8 cellular contexts compared by ENCODE assay signal in the genomic region with DNA sequence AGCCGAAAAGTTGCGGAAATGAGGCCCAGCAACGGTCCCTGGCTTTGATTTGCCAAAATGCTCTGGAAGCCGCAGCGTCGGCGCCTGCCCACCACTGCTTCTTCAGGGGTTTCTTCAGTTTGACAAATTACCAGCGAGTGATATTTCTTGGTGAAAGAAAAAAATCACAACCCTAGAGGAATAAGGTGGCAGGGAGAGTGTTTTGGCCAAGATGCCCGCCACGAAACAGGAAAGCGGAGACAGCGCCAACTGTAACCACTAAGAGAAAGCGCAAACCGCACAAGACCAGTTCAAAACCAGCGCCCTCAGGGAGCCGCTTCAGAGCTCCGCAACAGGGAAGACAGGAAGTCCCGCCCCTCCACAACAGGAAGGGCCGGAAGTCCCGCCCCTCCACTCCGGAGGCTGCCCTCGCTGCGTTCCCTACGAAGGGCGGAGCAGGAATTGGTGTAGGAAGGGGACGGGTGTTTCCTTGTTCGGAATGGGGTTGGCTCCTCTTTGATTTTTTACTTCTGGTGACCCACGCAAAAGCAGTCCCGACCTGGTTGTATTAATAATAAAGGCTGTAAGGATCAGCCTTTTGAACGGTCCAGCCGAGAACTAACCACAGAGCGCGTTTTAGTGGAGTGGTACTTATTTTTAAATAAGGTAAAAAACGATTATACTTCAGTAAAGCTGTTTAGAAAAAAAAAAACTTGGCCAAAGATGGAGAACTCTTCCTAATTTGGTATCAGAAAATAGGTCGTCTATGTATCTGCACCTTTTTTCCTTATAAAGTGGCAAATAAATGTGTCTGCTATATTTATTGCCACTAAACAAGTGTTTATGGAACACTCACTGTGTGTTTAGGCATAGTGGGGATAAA. TPM values are rescaled to one million over a fixed set of nuclear protein-coding genes. Genes with fewer than 3 reads are reported as not detected.
DNase-seq lines count a peak whose midpoint lies in the region; ATAC-seq, FAIRE-seq and TF ChIP-seq lines count a peak whose summit lies in the region.

A gene with protein sequence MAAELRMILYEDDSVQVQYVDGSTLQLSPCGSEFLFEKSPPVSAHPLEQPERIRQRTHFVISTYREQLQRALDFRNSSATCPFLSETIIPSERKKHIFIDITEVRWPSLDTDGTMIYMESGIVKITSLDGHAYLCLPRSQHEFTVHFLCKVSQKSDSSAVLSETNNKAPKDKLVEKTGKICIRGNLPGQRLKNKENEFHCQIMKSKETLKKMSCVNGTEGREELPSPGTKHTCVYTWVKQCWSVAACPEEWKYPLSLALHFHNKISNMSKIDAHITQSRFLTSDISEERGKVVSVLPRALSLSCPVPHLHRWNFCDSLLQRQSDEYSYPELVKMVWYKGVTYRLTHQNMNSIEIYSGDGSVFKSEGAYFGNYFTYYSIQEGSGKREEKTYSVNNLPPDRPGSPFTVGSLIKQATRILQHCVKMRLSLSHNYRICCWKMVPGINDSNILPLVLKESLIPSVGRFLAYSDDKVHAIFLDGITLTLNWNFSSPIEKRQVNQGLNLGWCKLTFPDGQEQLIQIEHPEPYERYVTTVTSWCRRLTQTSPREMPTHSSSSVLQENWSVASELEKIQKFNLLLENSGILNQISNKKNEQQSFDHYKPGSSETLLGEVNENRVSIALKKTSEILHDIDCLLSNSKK (minus strand): TSS at position 333 of the 862 bp plus-strand sequence. CDS start 5,809 bp downstream, outside the sequence.

- H3K36me3 ChIP-seq in pancreas = no peaks in the 10 kb centered on the region
- no peaks in the 10 kb centered on the region for H3K36me3 ChIP-seq in tibial artery

- H3K4me1 Mint-ChIP-seq in activated naive CD8-positive, alpha-beta T cell treated with anti-CD3 and anti-CD28 coated beads, Interleukin-2, amount 10 ng/mL, durations not matched to agents 7 days and 5 days = peaks cover 27% of the 10 kb centered on the region

- H3K27ac ChIP-seq in pancreas = peak within 1 kb of the TSS; percentile 41 to 89 (median 78)
- peak within 1 kb of the TSS; percentile 83 to 87 for H3K27ac ChIP-seq in tibial artery

- peak; percentile 81 for DNase-seq in GM12864 (ENCODE audit: low read depth)
- peak; percentile 95 for DNase-seq in NCI-H1105 treated with DMSO at 0.1 percent for 48 hours (lab: John Stamatoyannopoulos, UW)
- peak; percentile 92 for DNase-seq in SKM-1 treated with dmso at 0.1 percent for 144 hours (lab: John Stamatoyannopoulos, UW; ENCODE audit: unreplicated experiment)
- peak; percentile 92 for DNase-seq in activated naive CD8-positive, alpha-beta T cell treated with anti-CD3 and anti-CD28 coated beads, Interleukin-2, amount 10 ng/mL, durations not matched to agents 7 days and 5 days
- DNase-seq in Right ventricle myocardium superior = peak; percentile 97
- peak; percentile 92 to 97 (median 96) for DNase-seq in pancreas
- peak; percentile 98 for DNase-seq in tibial artery

- TF ChIP-seq CTCF in GM12864 (IDR thresholded peaks at IDR 0.05; ENCODE audit: low read depth, low read length, missing control alignments) = no peak
- TF ChIP-seq CTCF in pancreas (IDR thresholded peaks at IDR 0.05) = no peak
- peak in 1 of 2 experiments; percentile 7 for TF ChIP-seq CTCF in tibial artery (IDR thresholded peaks at IDR 0.05)

- intact Hi-C loops in Right ventricle myocardium superior (cut with DNase I) (no loop called here), pancreas (cut with DNase I) (no loop called here), tibial artery (cut with DNase I; ENCODE audit: low total_unique reads) (no loop called here)

- peak within 1 kb of the TSS; percentile 65 for H3K4me3 ChIP-seq in GM12864 (ENCODE audit: low read depth, low read length)
- H3K4me3 ChIP-seq in pancreas = peak within 1 kb of the TSS; percentile 35 to 68 (median 55)
- peak within 1 kb of the TSS; percentile 58 to 81 for H3K4me3 ChIP-seq in tibial artery

- peak within 1 kb of the TSS; percentile 86 for H3K4me3 Mint-ChIP-seq in activated naive CD8-positive, alpha-beta T cell treated with anti-CD3 and anti-CD28 coated beads, Interleukin-2, amount 10 ng/mL, durations not matched to agents 7 days and 5 days

- peaks cover 15% of the 10 kb centered on the region for H3K36me3 Mint-ChIP-seq in activated naive CD8-positive, alpha-beta T cell treated with anti-CD3 and anti-CD28 coated beads, Interleukin-2, amount 10 ng/mL, durations not matched to agents 7 days and 5 days

- no peaks in the 10 kb centered on the region for H3K27me3 Mint-ChIP-seq in activated naive CD8-positive, alpha-beta T cell treated with anti-CD3 and anti-CD28 coated beads, Interleukin-2, amount 10 ng/mL, durations not matched to agents 7 days and 5 days

- peaks cover 3% of the 10 kb centered on the region for H3K9me3 Mint-ChIP-seq in activated naive CD8-positive, alpha-beta T cell treated with anti-CD3 and anti-CD28 coated beads, Interleukin-2, amount 10 ng/mL, durations not matched to agents 7 days and 5 days

- no peaks in the 10 kb centered on the region for H3K27me3 ChIP-seq in pancreas
- no peaks in the 10 kb centered on the region for H3K27me3 ChIP-seq in tibial artery

- FAIRE-seq in pancreas (lab: Jason Lieb, UNC) = peak; percentile 39

- H3K9me3 ChIP-seq in pancreas (no peaks in the 10 kb centered on the region), tibial artery (no peaks in the 10 kb centered on the region)

- POLR2A ChIA-PET in activated naive CD8-positive, alpha-beta T cell treated with anti-CD3 and anti-CD28 coated beads, Interleukin-2, amount 10 ng/mL, durations not matched to agents 7 days and 5 days (lab: Charles Lee) = interaction anchor here (1.0 to 4.7 kb wide), 7 partner anchors 26 to 202 kb away, joined by 3 to 67 read pairs (median 4); a partner anchor contains a TSS

- peak; percentile 99 for ATAC-seq in HG02678 (IDR thresholded peaks at IDR 0.05; ENCODE audit: unreplicated experiment)
- ATAC-seq in activated naive CD8-positive, alpha-beta T cell treated with anti-CD3 and anti-CD28 coated beads, Interleukin-2, amount 10 ng/mL, durations not matched to agents 7 days and 5 days (ENCODE audit: low read depth) = peak; percentile 94
- ATAC-seq in Right ventricle myocardium superior (ENCODE audit: poor library complexity) = peak; percentile 100
- peak; percentile 100 for ATAC-seq in pancreas

- H3K27ac Mint-ChIP-seq in activated naive CD8-positive, alpha-beta T cell treated with anti-CD3 and anti-CD28 coated beads, Interleukin-2, amount 10 ng/mL, durations not matched to agents 7 days and 5 days = peak within 1 kb of the TSS; percentile 93

- 0 to 1% methylated on average over 35 of the region's 35 CpGs for WGBS in pancreas, 2 donors

- peaks cover 0 to 9% (median 0%) of the 10 kb centered on the region in 3 donors for H3K4me1 ChIP-seq in pancreas
- peaks cover 0 to 17% (median 12%) of the 10 kb centered on the region in 4 donors for H3K4me1 ChIP-seq in tibial artery

RNA-seq across cellular contexts. Expression of the gene that starts here (rescaled TPM):
- total RNA-seq in activated naive CD8-positive, alpha-beta T cell treated with anti-CD3 and anti-CD28 coated beads, Interleukin-2, amount 10 ng/mL, durations not matched to agents 7 days and 5 days = 1 to 10 TPM; 9.3 to 9.8 TPM
- total RNA-seq in Right ventricle myocardium superior (0.40 TPM), pancreas (under 1 TPM; 0.22 to 0.56 (median 0.41) TPM)
- under 1 TPM; 0.27 to 0.40 TPM for polyA plus RNA-seq in pancreas

Comparison
In these comparisons a context has a peak if more than half of its experiments do, and no peak if none do; other contexts are left out.
1. Peak in every context shown above with its lines: DNase-seq, ATAC-seq, H3K4me3 ChIP-seq and H3K27ac ChIP-seq.
2. Peak in DNase-seq and ATAC-seq in Right ventricle myocardium superior; RNA of the gene not detected or under 1 TPM.
3. Peak in DNase-seq, ATAC-seq, H3K4me3 ChIP-seq and H3K27ac ChIP-seq in pancreas; RNA of the gene not detected or under 1 TPM.